In the genomic region with DNA sequence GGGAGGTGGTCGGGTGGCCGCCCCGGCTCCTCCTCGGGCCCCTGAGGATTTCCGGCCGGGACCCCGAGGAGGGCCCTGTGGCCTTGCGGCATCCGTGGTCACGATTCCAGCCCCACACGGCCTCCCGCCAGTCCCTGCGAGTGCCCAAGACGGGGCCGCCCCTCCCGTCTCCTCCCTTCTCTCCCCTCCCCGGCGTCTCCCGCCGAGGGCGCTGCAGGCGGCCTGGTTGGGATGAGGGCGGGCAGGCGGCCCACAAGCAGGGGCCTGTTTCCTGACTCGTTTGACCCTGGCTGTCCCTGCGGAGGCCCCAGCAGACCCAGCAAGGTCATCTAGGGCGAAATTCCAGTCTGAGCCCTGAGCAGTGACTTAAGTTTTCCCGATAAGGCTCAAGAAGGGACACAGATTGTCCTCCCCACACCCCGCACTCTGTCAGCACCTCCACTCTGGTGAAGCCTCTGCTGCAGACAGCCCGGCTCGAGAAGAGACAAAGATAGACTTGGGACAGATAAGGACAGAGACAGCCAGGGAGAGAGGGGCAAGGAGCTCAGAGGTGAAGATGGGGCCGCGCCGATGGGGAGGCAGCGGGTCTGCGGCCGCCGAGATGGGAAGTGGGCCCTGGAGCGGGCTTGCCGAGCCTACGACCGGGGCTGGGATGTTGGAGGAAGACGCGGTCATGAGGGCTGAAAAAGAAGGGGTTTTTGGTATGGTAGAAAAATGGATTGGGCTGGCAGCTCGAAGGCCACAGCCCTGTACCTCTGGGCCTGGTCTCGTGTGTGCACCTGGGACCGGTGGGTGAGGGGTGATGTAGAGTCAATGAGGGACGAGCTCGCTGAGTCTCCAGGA, we compare ENCODE assay signal across 8 cellular contexts.
DNase-seq lines count a peak whose midpoint lies in the region; ATAC-seq and TF ChIP-seq lines count a peak whose summit lies in the region.

No MANE protein-coding gene starts in this region.

- H3K27me3 ChIP-seq in sigmoid colon: no peaks in the 10 kb centered on the region

- H3K27me3 Mint-ChIP-seq in Calu3 (ENCODE audit: unreplicated experiment) (no peaks in the 10 kb centered on the region), T-helper 17 cell (no peaks in the 10 kb centered on the region)

- peak overlapping the region; percentile 55 to 83 (median 64) for H3K4me3 ChIP-seq in sigmoid colon

- DNase-seq in Calu3 (peak; percentile 63), T-helper 17 cell (peak; percentile 26 to 37 (median 34)), astrocyte of the hippocampus (ENCODE audit: low read depth, low spot score) (peak; percentile 88), hippocampal formation (lab: John Stamatoyannopoulos, UW) (peak; percentile 41 to 42), sigmoid colon (peak; percentile 89), COR-L47 (lab: John Stamatoyannopoulos, UW) (no peak)

- H3K4me3 Mint-ChIP-seq in Calu3 (ENCODE audit: low read depth, unreplicated experiment): peak overlapping the region; percentile 81
- peak overlapping the region; percentile 92 for H3K4me3 Mint-ChIP-seq in T-helper 17 cell

- TF ChIP-seq RAD21 in Ishikawa (IDR thresholded peaks at IDR 0.05; ENCODE audit: low read depth): no peak; the same call in 1 of the 2 replicates

- BruUV-seq in Calu3 (replicated peaks; lab: Mats Ljungman, UMichigan): TSS peak; percentile 55

- peaks cover 0 to 37% (median 29%) of the 10 kb centered on the region in 4 donors for H3K4me1 ChIP-seq in sigmoid colon

- TF ChIP-seq CTCF in Calu3 (IDR thresholded peaks at IDR 0.05; ENCODE audit: unreplicated experiment): no peak
- peak in 1 of 4 experiments; percentile 1 for TF ChIP-seq CTCF in sigmoid colon (IDR thresholded peaks at IDR 0.05)

- WGBS in sigmoid colon, 2 donors: 5 to 20% methylated on average over 49 of the region's 49 CpGs

- H3K9me3 Mint-ChIP-seq in Calu3 (ENCODE audit: low read depth, unreplicated experiment): no peaks in the 10 kb centered on the region

- peak; percentile 39 for ATAC-seq in GM21390 (IDR thresholded peaks at IDR 0.05; ENCODE audit: unreplicated experiment)
- peak; percentile 15 for ATAC-seq in T-helper 17 cell

- no peaks in the 10 kb centered on the region for H3K9me3 ChIP-seq in T-helper 17 cell (ENCODE audit: control insufficient read depth, low read length, poor library complexity, severe bottlenecking)
- H3K9me3 ChIP-seq in sigmoid colon: no peaks in the 10 kb centered on the region

- H3K4me1 Mint-ChIP-seq in Calu3 (ENCODE audit: low read depth, unreplicated experiment): peaks cover 21% of the 10 kb centered on the region
- H3K4me1 Mint-ChIP-seq in T-helper 17 cell: peaks cover 30% of the 10 kb centered on the region

- peak overlapping the region; percentile 89 to 96 (median 92) for H3K27ac ChIP-seq in sigmoid colon

- CTCF ChIA-PET in Calu3 (lab: Charles Lee): interaction anchor here (1.1 to 1.7 kb wide), 6 partner anchors 146 to 608 kb away, joined by 3 to 12 read pairs (median 4); a partner anchor contains a TSS

- TF ChIP-seq EP300 in Ishikawa (IDR thresholded peaks at IDR 0.05; ENCODE audit: borderline replicate concordance) (peak; percentile 69), sigmoid colon (IDR thresholded peaks at IDR 0.05) (no peak)

- H3K36me3 ChIP-seq in sigmoid colon: no peaks in the 10 kb centered on the region

- intact Hi-C loops in Calu3 (cut with micrococcal nuclease; ENCODE audit: unreplicated experiment) (loop anchor here (2.0 to 5.0 kb wide), 4 partner anchors 214 to 608 kb away; no protein-coding TSS in a partner anchor), sigmoid colon (cut with DNase I) (loop anchor here (1.0 to 10.0 kb wide), 5 partner anchors 97 to 563 kb away; a partner anchor contains a TSS)

- no peak for TF ChIP-seq POLR2A in sigmoid colon (IDR thresholded peaks at IDR 0.05)

- peaks cover 33% of the 10 kb centered on the region for H3K36me3 Mint-ChIP-seq in Calu3 (ENCODE audit: insufficient read depth, unreplicated experiment)
- H3K36me3 Mint-ChIP-seq in T-helper 17 cell (ENCODE audit: low read depth): no peaks in the 10 kb centered on the region

- H3K27ac Mint-ChIP-seq in Calu3 (ENCODE audit: unreplicated experiment) (peak overlapping the region; percentile 95), T-helper 17 cell (peak overlapping the region; percentile 92)

TF ChIP-seq in Ishikawa, 13 proteins besides CTCF, POLR2A, EP300 and RAD21:
- no peak; the same call in 1 of the 2 replicates for TF ChIP-seq NFIC (IDR thresholded peaks at IDR 0.05)
- TF ChIP-seq ZBTB7A (IDR thresholded peaks at IDR 0.05; ENCODE audit: low read depth): peak; percentile 72; the same call in 1 of the 2 replicates
- TF ChIP-seq TCF12 (IDR thresholded peaks at IDR 0.05; ENCODE audit: low read depth): peak; percentile 62; the same call in 1 of the 2 replicates
- TF ChIP-seq, protein P1, sequence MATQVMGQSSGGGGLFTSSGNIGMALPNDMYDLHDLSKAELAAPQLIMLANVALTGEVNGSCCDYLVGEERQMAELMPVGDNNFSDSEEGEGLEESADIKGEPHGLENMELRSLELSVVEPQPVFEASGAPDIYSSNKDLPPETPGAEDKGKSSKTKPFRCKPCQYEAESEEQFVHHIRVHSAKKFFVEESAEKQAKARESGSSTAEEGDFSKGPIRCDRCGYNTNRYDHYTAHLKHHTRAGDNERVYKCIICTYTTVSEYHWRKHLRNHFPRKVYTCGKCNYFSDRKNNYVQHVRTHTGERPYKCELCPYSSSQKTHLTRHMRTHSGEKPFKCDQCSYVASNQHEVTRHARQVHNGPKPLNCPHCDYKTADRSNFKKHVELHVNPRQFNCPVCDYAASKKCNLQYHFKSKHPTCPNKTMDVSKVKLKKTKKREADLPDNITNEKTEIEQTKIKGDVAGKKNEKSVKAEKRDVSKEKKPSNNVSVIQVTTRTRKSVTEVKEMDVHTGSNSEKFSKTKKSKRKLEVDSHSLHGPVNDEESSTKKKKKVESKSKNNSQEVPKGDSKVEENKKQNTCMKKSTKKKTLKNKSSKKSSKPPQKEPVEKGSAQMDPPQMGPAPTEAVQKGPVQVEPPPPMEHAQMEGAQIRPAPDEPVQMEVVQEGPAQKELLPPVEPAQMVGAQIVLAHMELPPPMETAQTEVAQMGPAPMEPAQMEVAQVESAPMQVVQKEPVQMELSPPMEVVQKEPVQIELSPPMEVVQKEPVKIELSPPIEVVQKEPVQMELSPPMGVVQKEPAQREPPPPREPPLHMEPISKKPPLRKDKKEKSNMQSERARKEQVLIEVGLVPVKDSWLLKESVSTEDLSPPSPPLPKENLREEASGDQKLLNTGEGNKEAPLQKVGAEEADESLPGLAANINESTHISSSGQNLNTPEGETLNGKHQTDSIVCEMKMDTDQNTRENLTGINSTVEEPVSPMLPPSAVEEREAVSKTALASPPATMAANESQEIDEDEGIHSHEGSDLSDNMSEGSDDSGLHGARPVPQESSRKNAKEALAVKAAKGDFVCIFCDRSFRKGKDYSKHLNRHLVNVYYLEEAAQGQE (IDR thresholded peaks at IDR 0.05; ENCODE audit: low read depth): no peak
- TF ChIP-seq, protein P2, sequence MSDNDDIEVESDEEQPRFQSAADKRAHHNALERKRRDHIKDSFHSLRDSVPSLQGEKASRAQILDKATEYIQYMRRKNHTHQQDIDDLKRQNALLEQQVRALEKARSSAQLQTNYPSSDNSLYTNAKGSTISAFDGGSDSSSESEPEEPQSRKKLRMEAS (IDR thresholded peaks at IDR 0.05): 0 out of 2 replicates have a peak, but pooled peaks have one; percentile 31
- TF ChIP-seq, protein P3, sequence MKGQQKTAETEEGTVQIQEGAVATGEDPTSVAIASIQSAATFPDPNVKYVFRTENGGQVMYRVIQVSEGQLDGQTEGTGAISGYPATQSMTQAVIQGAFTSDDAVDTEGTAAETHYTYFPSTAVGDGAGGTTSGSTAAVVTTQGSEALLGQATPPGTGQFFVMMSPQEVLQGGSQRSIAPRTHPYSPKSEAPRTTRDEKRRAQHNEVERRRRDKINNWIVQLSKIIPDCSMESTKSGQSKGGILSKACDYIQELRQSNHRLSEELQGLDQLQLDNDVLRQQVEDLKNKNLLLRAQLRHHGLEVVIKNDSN (IDR thresholded peaks at IDR 0.05): 0 out of 2 replicates have a peak, but pooled peaks have one; percentile 20
- peak; percentile 16 for TF ChIP-seq TAF1 (IDR thresholded peaks at IDR 0.05; ENCODE audit: low read depth)
- no peak for TF ChIP-seq EGR1 (IDR thresholded peaks at IDR 0.05)
- no peak for TF ChIP-seq CREB1 (IDR thresholded peaks at IDR 0.05; ENCODE audit: low read depth)
- TF ChIP-seq TEAD4 (IDR thresholded peaks at IDR 0.05): no peak
- TF ChIP-seq FOXM1 (IDR thresholded peaks at IDR 0.05; ENCODE audit: borderline replicate concordance, low read depth): 0 out of 2 replicates have a peak, but pooled peaks have one; percentile 22
- no peak for TF ChIP-seq CEBPB (IDR thresholded peaks at IDR 0.05)
- TF ChIP-seq YY1 (IDR thresholded peaks at IDR 0.05; ENCODE audit: low read depth): 0 out of 2 replicates have a peak, but pooled peaks have one; percentile 8
